Comparison of ENCODE assay signal across 17 cellular contexts in genomic region chr1:24693827-24694379, GRCh38. TPM values are rescaled to one million over a fixed set of nuclear protein-coding genes. Genes with fewer than 3 reads are reported as not detected.
DNase-seq lines count a peak whose midpoint lies in the region; ATAC-seq and TF ChIP-seq lines count a peak whose summit lies in the region.
"Had no signal": no experiment of that assay in that cellular context is flagged by ENCODE, and none has a peak within 500 bp of the region (broad histone marks: within the 10 kb centered on the region; RNA-seq: fewer than 3 reads in every experiment).

No MANE protein-coding gene starts in this region.

- POLR2A ChIA-PET in SK-N-SH (lab: Yijun Ruan, JAX): interaction anchor here (0.7 to 1.7 kb wide), 3 partner anchors 29 to 137 kb away, joined by 3 to 14 read pairs (median 4); partner anchors contain the start of gene CLIC4

- H2AFZ ChIP-seq in SK-N-SH (ENCODE audit: low read depth): 0 out of 2 replicates have a peak overlapping the region, but pooled peaks have one; percentile 53

- H3K9me3 ChIP-seq in SK-N-SH (no peaks in the 10 kb centered on the region), lower lobe of right lung (no peaks in the 10 kb centered on the region), upper lobe of right lung (no peaks in the 10 kb centered on the region)
- H3K9me3 ChIP-seq: A549, tibial artery had no signal

- peaks cover 7 to 8% of the 10 kb centered on the region in 2 donors for H3K4me1 Mint-ChIP-seq in effector memory CD8-positive, alpha-beta T cell (ENCODE audit: low read depth in 2 of 2)

- H3K4me2 ChIP-seq in SK-N-SH: no peak overlapping the region
- H3K4me2 ChIP-seq: A549 had no signal

- TF ChIP-seq CTCF in SK-N-SH (IDR thresholded peaks at IDR 0.05): no peak
- no peak for TF ChIP-seq CTCF in lower lobe of right lung (IDR thresholded peaks at IDR 0.05)
- no peak for TF ChIP-seq CTCF in upper lobe of right lung (IDR thresholded peaks at IDR 0.05)

- peaks cover 0 to 1% of the 10 kb centered on the region in 2 donors for H3K27me3 Mint-ChIP-seq in effector memory CD8-positive, alpha-beta T cell

- no peak overlapping the region for H3K9ac ChIP-seq in SK-N-SH

- H3K27me3 ChIP-seq in SK-N-SH (ENCODE audit: insufficient read depth): no peaks in the 10 kb centered on the region
- no peaks in the 10 kb centered on the region for H3K27me3 ChIP-seq in lower lobe of right lung (ENCODE audit: low read depth)
- no peaks in the 10 kb centered on the region for H3K27me3 ChIP-seq in upper lobe of right lung
- H3K27me3 ChIP-seq: tibial artery had no signal

- DNase-seq in SK-N-SH: no peak
- DNase-seq in effector memory CD8-positive, alpha-beta T cell: no peak
- peak; percentile 16 for DNase-seq in lower lobe of right lung
- DNase-seq in upper lobe of right lung: no peak
- DNase-seq in NCI-H1092 (lab: John Stamatoyannopoulos, UW): no peak
- no peak for DNase-seq in stimulated activated CD4-positive, alpha-beta T cell treated with anti-CD3 and anti-CD28 coated beads, Interleukin-4, amount 100 ng/mL, for 24 hours
- DNase-seq in DMS53 treated with DMSO at 0.1 percent for 48 hours (lab: John Stamatoyannopoulos, UW; ENCODE audit: unreplicated experiment): no peak
- DNase-seq: activated CD8-positive, alpha-beta memory T cell treated with anti-CD3 and anti-CD28 coated beads, Interleukin-2, amount 10 ng/mL, durations not matched to agents 7 days and 5 days; activated naive CD4-positive, alpha-beta T cell treated with Interleukin-2 at 50 U/mL for 16 hours; effector CD8-positive, alpha-beta T cell; NCI-H226; PC-3; stimulated activated CD4-positive, alpha-beta T cell treated with anti-CD3 and anti-CD28 coated beads, Interleukin-15, amount 100 ng/mL, for 24 hours; tibial artery; WERI-Rb-1 had no signal

- H3K9me2 ChIP-seq in SK-N-SH: no peaks in the 10 kb centered on the region

- H3K27ac ChIP-seq in SK-N-SH (ENCODE audit: low read depth in 2 of 2, low read length in 1 of 2) (peak overlapping the region in 1 of 2 experiments; percentile 51; a peak in 1 of 4 replicates), lower lobe of right lung (peak overlapping the region; percentile 76), upper lobe of right lung (peak overlapping the region; percentile 74)
- H3K27ac ChIP-seq: A549, tibial artery, WERI-Rb-1 had no signal

- H3K9me3 Mint-ChIP-seq in effector memory CD8-positive, alpha-beta T cell: no peaks in the 10 kb centered on the region

- peak overlapping the region; percentile 42 to 74 for H3K4me3 Mint-ChIP-seq in effector memory CD8-positive, alpha-beta T cell
- H3K4me3 Mint-ChIP-seq: activated CD8-positive, alpha-beta memory T cell treated with anti-CD3 and anti-CD28 coated beads, Interleukin-2, amount 10 ng/mL, durations not matched to agents 7 days and 5 days had no signal

- H3K27ac Mint-ChIP-seq in effector memory CD8-positive, alpha-beta T cell: peak overlapping the region; percentile 65 to 91
- H3K27ac Mint-ChIP-seq: activated CD8-positive, alpha-beta memory T cell treated with anti-CD3 and anti-CD28 coated beads, Interleukin-2, amount 10 ng/mL, durations not matched to agents 7 days and 5 days had no signal

- no peak for TF ChIP-seq RAD21 in SK-N-SH (IDR thresholded peaks at IDR 0.05; ENCODE audit: low read length)

- 41% methylated on average over 5 of the region's 5 CpGs for WGBS in SK-N-SH (ENCODE audit: low lambda C conversion rate)

- H3K79me2 ChIP-seq in SK-N-SH (ENCODE audit: insufficient read depth): no peaks in the 10 kb centered on the region

- ATAC-seq in SK-N-SH treated with all-trans-retinoic acid at 6 μM for 48 hours (no peak), lower lobe of right lung (peak; percentile 6 to 10), upper lobe of right lung (peak; percentile 46)
- no peak for ATAC-seq in effector memory CD8-positive, alpha-beta T cell (replicated peaks)
- ATAC-seq: A549, PC-3 had no signal

- TF ChIP-seq EP300 in SK-N-SH (IDR thresholded peaks at IDR 0.05; ENCODE audit: borderline replicate concordance in 1 of 2, low read depth in 1 of 2, low read length in 1 of 2): no peak

- no peaks in the 10 kb centered on the region for H3K36me3 Mint-ChIP-seq in effector memory CD8-positive, alpha-beta T cell (ENCODE audit: insufficient read depth)
- H3K36me3 Mint-ChIP-seq: activated CD8-positive, alpha-beta memory T cell treated with anti-CD3 and anti-CD28 coated beads, Interleukin-2, amount 10 ng/mL, durations not matched to agents 7 days and 5 days had no signal

- peaks cover 0 to 24% of the 10 kb centered on the region in 2 experiments; a peak in 1 of 4 replicates for H3K4me1 ChIP-seq in SK-N-SH (ENCODE audit: control insufficient read depth in 1 of 2, insufficient read depth in 2 of 2, low read depth in 1 of 2, low read length in 1 of 2)
- peaks cover 49% of the 10 kb centered on the region for H3K4me1 ChIP-seq in lower lobe of right lung
- H3K4me1 ChIP-seq in upper lobe of right lung: peaks cover 40% of the 10 kb centered on the region
- H3K4me1 ChIP-seq: A549 had no signal

- H3F3A ChIP-seq in SK-N-SH (replicated peaks; ENCODE audit: insufficient read depth): no peaks in the 10 kb centered on the region

- H3K4me3 ChIP-seq in SK-N-SH (ENCODE audit: low read depth in 2 of 2, low read length in 1 of 2) (no peak overlapping the region), lower lobe of right lung (no peak overlapping the region), upper lobe of right lung (no peak overlapping the region)
- H3K4me3 ChIP-seq: A549, tibial artery had no signal

- H4K20me1 ChIP-seq in SK-N-SH (ENCODE audit: insufficient read depth): no peaks in the 10 kb centered on the region

- intact Hi-C loops in lower lobe of right lung (cut with DNase I) (loop anchor here (5.0 kb wide), 2 partner anchors 53 to 143 kb away; partner anchors contain the start of gene CLIC4), upper lobe of right lung (cut with DNase I) (loop anchor here (10.0 kb wide), 1 partner anchor 51 kb away; the partner anchor contains the start of gene CLIC4)

- H3K36me3 ChIP-seq in SK-N-SH (replicated peaks in 1 of 2; ENCODE audit: control insufficient read depth in 1 of 2, insufficient read depth in 2 of 2, low read length in 1 of 2) (no peaks in the 10 kb centered on the region), lower lobe of right lung (no peaks in the 10 kb centered on the region), upper lobe of right lung (no peaks in the 10 kb centered on the region)
- H3K36me3 ChIP-seq: tibial artery, WERI-Rb-1 had no signal

- CTCF ChIA-PET in SK-N-SH (lab: Yijun Ruan, JAX): interaction anchor here (1.0 to 3.5 kb wide), 6 partner anchors 11 to 141 kb away, joined by 3 to 20 read pairs (median 4); partner anchors contain the start of gene CLIC4

TF ChIP-seq in SK-N-SH, 30 proteins besides CTCF, POLR2A, EP300 and RAD21:
- no peak for TF ChIP-seq IRF3 (IDR thresholded peaks at IDR 0.05; ENCODE audit: low read depth, low read length)

TF ChIP-seq in SK-N-SH treated with all-trans-retinoic acid at 6 μM for 48 hours, 23 proteins besides CTCF, POLR2A, EP300 and RAD21 (continues in another document):
- TF ChIP-seq ZNF70 (CRISPR knock-in tag; IDR thresholded peaks at IDR 0.05): no peak
- no peak for TF ChIP-seq TSHZ2 (CRISPR knock-in tag; IDR thresholded peaks at IDR 0.05)
- no peak for TF ChIP-seq TOX (CRISPR knock-in tag; IDR thresholded peaks at IDR 0.05; ENCODE audit: borderline replicate concordance)
- TF ChIP-seq GLIS3 (CRISPR knock-in tag; IDR thresholded peaks at IDR 0.05): no peak
- TF ChIP-seq, protein P1, sequence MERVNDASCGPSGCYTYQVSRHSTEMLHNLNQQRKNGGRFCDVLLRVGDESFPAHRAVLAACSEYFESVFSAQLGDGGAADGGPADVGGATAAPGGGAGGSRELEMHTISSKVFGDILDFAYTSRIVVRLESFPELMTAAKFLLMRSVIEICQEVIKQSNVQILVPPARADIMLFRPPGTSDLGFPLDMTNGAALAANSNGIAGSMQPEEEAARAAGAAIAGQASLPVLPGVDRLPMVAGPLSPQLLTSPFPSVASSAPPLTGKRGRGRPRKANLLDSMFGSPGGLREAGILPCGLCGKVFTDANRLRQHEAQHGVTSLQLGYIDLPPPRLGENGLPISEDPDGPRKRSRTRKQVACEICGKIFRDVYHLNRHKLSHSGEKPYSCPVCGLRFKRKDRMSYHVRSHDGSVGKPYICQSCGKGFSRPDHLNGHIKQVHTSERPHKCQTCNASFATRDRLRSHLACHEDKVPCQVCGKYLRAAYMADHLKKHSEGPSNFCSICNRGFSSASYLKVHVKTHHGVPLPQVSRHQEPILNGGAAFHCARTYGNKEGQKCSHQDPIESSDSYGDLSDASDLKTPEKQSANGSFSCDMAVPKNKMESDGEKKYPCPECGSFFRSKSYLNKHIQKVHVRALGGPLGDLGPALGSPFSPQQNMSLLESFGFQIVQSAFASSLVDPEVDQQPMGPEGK (CRISPR knock-in tag; IDR thresholded peaks at IDR 0.05; ENCODE audit: borderline replicate concordance): no peak
- no peak for TF ChIP-seq ZFP30 (CRISPR knock-in tag; IDR thresholded peaks at IDR 0.05)

RNA-seq across cellular contexts. Expression of gene SRRM1, which starts 50.8 kb away (rescaled TPM):
- polyA plus RNA-seq in SK-N-SH (2012; rRNA removed): 52.3 and 56.1 TPM in 2 replicates
- polyA plus RNA-seq in SK-N-SH (2012; cell fraction: cytosol; rRNA removed): 42.1 and 43.8 TPM in 2 replicates
- 120 and 128 TPM in 2 replicates for polyA plus RNA-seq in SK-N-SH (2012; cell fraction: nucleus; rRNA removed)
- 115 TPM for total RNA-seq in lower lobe of right lung
- total RNA-seq in upper lobe of right lung: 113 TPM

RNA-seq across cellular contexts. Expression of gene CLIC4, which starts 51.3 kb away (rescaled TPM):
- polyA plus RNA-seq in SK-N-SH (2012; rRNA removed): 66.4 and 84.4 TPM in 2 replicates
- polyA plus RNA-seq in SK-N-SH (2012; cell fraction: cytosol; rRNA removed): 98.5 and 106 TPM in 2 replicates
- polyA plus RNA-seq in SK-N-SH (2012; cell fraction: nucleus; rRNA removed): 29.1 and 46.8 TPM in 2 replicates
- total RNA-seq in lower lobe of right lung: 169 TPM
- 200 TPM for total RNA-seq in upper lobe of right lung

Comparison
In these comparisons a context has a peak if more than half of its experiments do, and no peak if none do; other contexts are left out.
1. ATAC-seq: peak in lower lobe of right lung (2 of 2) and upper lobe of right lung (single experiment); none in SK-N-SH treated with all-trans-retinoic acid at 6 μM for 48 hours (single experiment) and effector memory CD8-positive, alpha-beta T cell (single experiment).